In genomic region chr19:12580180-12580694, GRCh38 we compare ENCODE assay signal across 1 cellular context.
TF ChIP-seq lines count a peak whose summit lies in the region.

No MANE protein-coding gene starts in this region.

TF ChIP-seq in SK-N-SH treated with all-trans-retinoic acid at 6 μM for 48 hours, 23 proteins besides CTCF, POLR2A, EP300 and RAD21 (continued from another document):
- TF ChIP-seq TSHZ2 (CRISPR knock-in tag; IDR thresholded peaks at IDR 0.05) = no peak
- no peak for TF ChIP-seq PATZ1 (CRISPR knock-in tag; IDR thresholded peaks at IDR 0.05; ENCODE audit: borderline replicate concordance)
- no peak for TF ChIP-seq ZFP30 (CRISPR knock-in tag; IDR thresholded peaks at IDR 0.05)
